8 cellular contexts compared by ENCODE assay signal in the genomic region with DNA sequence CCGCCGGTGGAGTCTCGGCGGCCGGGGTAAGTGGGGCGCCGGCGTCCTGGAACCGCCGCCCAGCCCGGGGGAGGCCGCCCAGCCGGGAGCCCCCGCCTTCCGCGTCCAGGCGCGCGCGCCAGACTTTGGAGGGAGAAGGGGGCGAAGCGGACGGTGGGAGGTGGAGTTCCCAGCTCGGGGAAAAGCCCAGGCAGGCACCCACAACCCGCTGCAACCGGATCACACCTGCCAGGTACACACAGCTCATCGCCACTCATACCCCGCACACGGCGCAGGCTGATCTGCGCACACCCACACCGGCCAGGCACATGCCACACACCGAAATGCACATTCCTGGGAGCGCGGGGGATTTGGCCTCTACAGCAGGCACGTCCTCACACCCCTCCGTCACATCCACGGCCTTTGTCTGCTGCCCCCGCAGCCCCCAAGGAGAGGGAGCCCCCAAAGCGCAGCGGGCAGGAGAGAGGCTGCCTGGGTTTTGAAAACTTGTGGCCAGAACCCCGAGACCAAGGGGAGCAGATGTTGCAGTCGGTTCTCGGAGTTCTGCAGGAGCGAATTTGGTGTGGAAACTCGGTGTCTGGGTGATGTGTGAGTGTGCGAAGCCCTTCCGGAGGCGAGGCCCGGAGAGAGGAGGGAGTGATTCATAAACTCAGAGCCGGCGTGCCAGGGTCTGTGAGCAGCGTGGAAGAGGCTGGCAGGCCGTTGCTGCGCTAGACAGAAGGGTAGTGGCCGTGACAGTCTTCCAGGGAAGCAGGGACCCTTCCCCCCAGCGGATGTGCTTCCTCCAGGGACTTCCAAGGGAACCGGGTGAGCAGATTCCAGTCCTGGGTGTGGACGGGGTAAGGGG. TPM values are rescaled to one million over a fixed set of nuclear protein-coding genes. Genes with fewer than 3 reads are reported as not detected.
DNase-seq lines count a peak whose midpoint lies in the region; ATAC-seq and TF ChIP-seq lines count a peak whose summit lies in the region.

No MANE protein-coding gene starts in this region.

- no peaks in the 10 kb centered on the region for H3K9me3 Mint-ChIP-seq in T-helper 2 cell treated with Interferon-gamma antibody and Interleukin-4, amounts not matched to agents 5 μg/mL and 100 μg/mL, for 36 hours
- H3K9me3 Mint-ChIP-seq in naive thymus-derived CD4-positive, alpha-beta T cell = no peaks in the 10 kb centered on the region

- H3K27ac Mint-ChIP-seq in T-helper 2 cell treated with Interferon-gamma antibody and Interleukin-4, amounts not matched to agents 5 μg/mL and 100 μg/mL, for 36 hours = no peak overlapping the region
- H3K27ac Mint-ChIP-seq in naive thymus-derived CD4-positive, alpha-beta T cell = peak overlapping the region in 3 of 9 donors; percentile 11 to 36 (median 13)

- 0% methylated on average over 2 to 9 of the region's 59 CpGs for WGBS in esophagus squamous epithelium, 2 donors
- WGBS in thyroid gland, 2 donors = 3 to 4% methylated on average over 24 to 27 of the region's 59 CpGs

- H3K4me3 ChIP-seq in esophagus squamous epithelium (peak overlapping the region; percentile 63 to 86 (median 83)), thyroid gland (replicated peaks in 1 of 3) (peak overlapping the region; percentile 14 to 74 (median 71))
- peak overlapping the region; percentile 43 for H3K4me3 ChIP-seq in naive thymus-derived CD4-positive, alpha-beta T cell (ENCODE audit: low read length)

- peak overlapping the region; percentile 91 to 96 (median 96) for H3K27ac ChIP-seq in esophagus squamous epithelium
- no peak overlapping the region for H3K27ac ChIP-seq in naive thymus-derived CD4-positive, alpha-beta T cell (ENCODE audit: low read depth, low read length)
- peak overlapping the region; percentile 80 to 97 (median 90) for H3K27ac ChIP-seq in thyroid gland

- no peak for DNase-seq in T-helper 2 cell treated with Interferon-gamma antibody and Interleukin-4, amounts not matched to agents 5 μg/mL and 100 μg/mL, for 36 hours (ENCODE audit: low spot score)
- DNase-seq in T-helper 2 cell (no peak), esophagus squamous epithelium (lab: John Stamatoyannopoulos, UW) (no peak), thyroid gland (peak; percentile 73 to 76), foreskin melanocyte (no peak)
- DNase-seq in activated CD8-positive, alpha-beta memory T cell treated with anti-CD3 and anti-CD28 coated beads for 4 hours (ENCODE audit: low read depth in 2 of 2) = peak; percentile 20 to 26
- peak in 5 of 9 donors; percentile 10 to 24 (median 21) for DNase-seq in naive thymus-derived CD4-positive, alpha-beta T cell

- peak in 1 of 4 donors; percentile 45 for TF ChIP-seq POLR2A in esophagus squamous epithelium (IDR thresholded peaks at IDR 0.05)
- TF ChIP-seq POLR2A in thyroid gland (IDR thresholded peaks at IDR 0.05) = peak in 1 of 2 donors; percentile 13

- H3K27me3 ChIP-seq in esophagus squamous epithelium (peaks cover 0 to 21% (median 0%) of the 10 kb centered on the region in 4 donors), thyroid gland (no peaks in the 10 kb centered on the region)
- H3K27me3 ChIP-seq in naive thymus-derived CD4-positive, alpha-beta T cell (ENCODE audit: control insufficient read depth in 2 of 2, insufficient read depth in 2 of 2, low read length in 2 of 2) = peaks cover 0 to 4% of the 10 kb centered on the region in 2 donors

- intact Hi-C loops in esophagus squamous epithelium (cut with DNase I) = no loop called here
- intact Hi-C loops in naive thymus-derived CD4-positive, alpha-beta T cell (cut with micrococcal nuclease) = loop anchor here in 1 of 2 donors (1.0 kb wide), 1 partner anchor 69 kb away; no protein-coding TSS in a partner anchor
- intact Hi-C loops in thyroid gland (cut with DNase I) = no loop called here

- H3K36me3 Mint-ChIP-seq in T-helper 2 cell treated with Interferon-gamma antibody and Interleukin-4, amounts not matched to agents 5 μg/mL and 100 μg/mL, for 36 hours (ENCODE audit: low read depth) = no peaks in the 10 kb centered on the region
- no peaks in the 10 kb centered on the region for H3K36me3 Mint-ChIP-seq in naive thymus-derived CD4-positive, alpha-beta T cell

- H3K27me3 Mint-ChIP-seq in T-helper 2 cell treated with Interferon-gamma antibody and Interleukin-4, amounts not matched to agents 5 μg/mL and 100 μg/mL, for 36 hours (ENCODE audit: low read depth) = peaks cover 48% of the 10 kb centered on the region
- peaks cover 32 to 62% (median 39%) of the 10 kb centered on the region in 5 donors for H3K27me3 Mint-ChIP-seq in naive thymus-derived CD4-positive, alpha-beta T cell

- ATAC-seq in naive thymus-derived CD4-positive, alpha-beta T cell = peak; percentile 38
- no peak for ATAC-seq in HG03135 (IDR thresholded peaks at IDR 0.05; ENCODE audit: unreplicated experiment)

- H3K4me1 ChIP-seq in esophagus squamous epithelium = peaks cover 29 to 85% (median 33%) of the 10 kb centered on the region in 3 donors
- H3K4me1 ChIP-seq in naive thymus-derived CD4-positive, alpha-beta T cell (ENCODE audit: control insufficient read depth in 2 of 2, insufficient read depth in 2 of 2, low read length in 2 of 2) = peaks cover 0 to 8% of the 10 kb centered on the region in 2 donors
- H3K4me1 ChIP-seq in thyroid gland = peaks cover 10 to 38% of the 10 kb centered on the region in 2 donors

- H3K9me3 ChIP-seq in esophagus squamous epithelium (no peaks in the 10 kb centered on the region), thyroid gland (no peaks in the 10 kb centered on the region)
- H3K9me3 ChIP-seq in naive thymus-derived CD4-positive, alpha-beta T cell (ENCODE audit: control insufficient read depth in 2 of 3, low read length in 3 of 3) = no peaks in the 10 kb centered on the region

- TF ChIP-seq CTCF in esophagus squamous epithelium (IDR thresholded peaks at IDR 0.05) = no peak
- TF ChIP-seq CTCF in thyroid gland (IDR thresholded peaks at IDR 0.05) = no peak

- CTCF ChIA-PET in naive thymus-derived CD4-positive, alpha-beta T cell (lab: Charles Lee) = interaction anchor here (1.2 kb wide), 1 partner anchor 68 kb away, joined by 8 read pairs; no protein-coding TSS in a partner anchor

- H3K4me1 Mint-ChIP-seq in T-helper 2 cell treated with Interferon-gamma antibody and Interleukin-4, amounts not matched to agents 5 μg/mL and 100 μg/mL, for 36 hours (ENCODE audit: low read depth) = peaks cover 4% of the 10 kb centered on the region
- H3K4me1 Mint-ChIP-seq in naive thymus-derived CD4-positive, alpha-beta T cell = peaks cover 7 to 15% (median 8%) of the 10 kb centered on the region in 7 donors

- POLR2A ChIA-PET in naive thymus-derived CD4-positive, alpha-beta T cell (lab: Charles Lee) = interaction anchor here (0.6 kb wide), 1 partner anchor 648 kb away, joined by 3 read pairs; no protein-coding TSS in a partner anchor

- H3K4me3 Mint-ChIP-seq in T-helper 2 cell treated with Interferon-gamma antibody and Interleukin-4, amounts not matched to agents 5 μg/mL and 100 μg/mL, for 36 hours = peak overlapping the region; percentile 68
- peak overlapping the region; percentile 75 to 89 (median 82) for H3K4me3 Mint-ChIP-seq in naive thymus-derived CD4-positive, alpha-beta T cell

- no peaks in the 10 kb centered on the region for H3K36me3 ChIP-seq in esophagus squamous epithelium
- no peaks in the 10 kb centered on the region for H3K36me3 ChIP-seq in naive thymus-derived CD4-positive, alpha-beta T cell (ENCODE audit: control insufficient read depth in 2 of 3, insufficient read depth in 3 of 3, low read length in 3 of 3)
- no peaks in the 10 kb centered on the region for H3K36me3 ChIP-seq in thyroid gland

RNA-seq across cellular contexts. Expression of gene CHST3, which starts 0.7 kb away (rescaled TPM):
- total RNA-seq in esophagus squamous epithelium (10 to 100 TPM in 1 of 4 donors, 1 to 10 TPM in 3; 5.3 to 15.4 (median 9.6) TPM), thyroid gland (10 to 100 TPM in 3 of 4 donors, 1 to 10 TPM in 1; 8.6 to 16.9 (median 14.0) TPM)
- total RNA-seq in naive thymus-derived CD4-positive, alpha-beta T cell = under 1 TPM in 1 of 5 experiments, not detected in 4; 0.05 TPM
- not detected for polyA plus RNA-seq in naive thymus-derived CD4-positive, alpha-beta T cell

Comparison
In these comparisons a context has a peak if more than half of its experiments do, and no peak if none do; other contexts are left out.
1. DNase-seq: peak in activated CD8-positive, alpha-beta memory T cell treated with anti-CD3 and anti-CD28 coated beads for 4 hours (2 of 2), naive thymus-derived CD4-positive, alpha-beta T cell (5 of 9) and thyroid gland (2 of 2); none in T-helper 2 cell treated with Interferon-gamma antibody and Interleukin-4, amounts not matched to agents 5 μg/mL and 100 μg/mL, for 36 hours (single experiment), T-helper 2 cell (0 of 5), esophagus squamous epithelium (single experiment) and foreskin melanocyte (single experiment).
2. RNA of gene CHST3, which starts 0.7 kb away (total RNA-seq): 8.6 to 16.9 TPM in thyroid gland and 5.3 to 15.4 TPM in esophagus squamous epithelium; 0.05 TPM in naive thymus-derived CD4-positive, alpha-beta T cell; every median in the first group is over 4 times any median in the second.
3. Peak in every context shown above with its lines, with median percentiles within 50 percentile points of each other: H3K4me3 ChIP-seq.